ENCODE assay signal across 12 cellular contexts in genomic region chr3:156665296-156665695, GRCh38. TPM values are rescaled to one million over a fixed set of nuclear protein-coding genes. Genes with fewer than 3 reads are reported as not detected.
DNase-seq lines count a peak whose midpoint lies in the region; TF ChIP-seq lines count a peak whose summit lies in the region.
"Had no signal": no experiment of that assay in that cellular context is flagged by ENCODE, and none has a peak within 500 bp of the region (broad histone marks: within the 10 kb centered on the region; RNA-seq: fewer than 3 reads in every experiment).

No MANE protein-coding gene starts in this region.

- 39 to 80% (median 49%) methylated on average over 2 of the region's 2 CpGs for WGBS in spleen, 5 donors
- WGBS in suprapubic skin, result 63% methylated on average over 2 of the region's 2 CpGs

- CTCF ChIA-PET in activated CD4-positive, alpha-beta T cell treated with anti-CD3 and anti-CD28 coated beads, Interleukin-2, amount 10 ng/mL, durations not matched to agents 7 days and 5 days (lab: Charles Lee), result interaction anchor here (0.5 to 5.1 kb wide), 6 partner anchors 9 to 60 kb away, joined by 3 to 28 read pairs (median 4); partner anchors contain the start of gene TIPARP

- H3K27ac Mint-ChIP-seq in activated CD4-positive, alpha-beta T cell treated with anti-CD3 and anti-CD28 coated beads, Interleukin-2, amount 10 ng/mL, durations not matched to agents 7 days and 5 days, result peak overlapping the region; percentile 93

- H3K9me3 ChIP-seq in spleen, result no peaks in the 10 kb centered on the region
- no peaks in the 10 kb centered on the region for H3K9me3 ChIP-seq in suprapubic skin
- H3K9me3 ChIP-seq: right atrium auricular region had no signal

- no peaks in the 10 kb centered on the region for H3K27me3 Mint-ChIP-seq in activated CD4-positive, alpha-beta T cell treated with anti-CD3 and anti-CD28 coated beads, Interleukin-2, amount 10 ng/mL, durations not matched to agents 7 days and 5 days

- H3K4me3 ChIP-seq in spleen (no peak overlapping the region), suprapubic skin (no peak overlapping the region)
- H3K4me3 ChIP-seq: right atrium auricular region had no signal

- no peak for TF ChIP-seq CTCF in spleen (IDR thresholded peaks at IDR 0.05 in 8 of 11, conservative IDR thresholded peaks at IDR 0.05 in 3 of 11)
- TF ChIP-seq CTCF in suprapubic skin (IDR thresholded peaks at IDR 0.05), result no peak

- intact Hi-C loops in spleen (cut with DNase I; ENCODE audit: low total_unique reads), result no loop called here

- H3K4me1 ChIP-seq in spleen, result peaks cover 6 to 84% (median 47%) of the 10 kb centered on the region in 6 donors
- peaks cover 16% of the 10 kb centered on the region for H3K4me1 ChIP-seq in suprapubic skin
- H3K4me1 ChIP-seq: right atrium auricular region had no signal

- TF ChIP-seq POLR2A in spleen (IDR thresholded peaks at IDR 0.05) (no peak), suprapubic skin (IDR thresholded peaks at IDR 0.05) (no peak)

- no peak for DNase-seq in activated CD4-positive, alpha-beta T cell treated with anti-CD3 and anti-CD28 coated beads, Interleukin-2, amount 10 ng/mL, durations not matched to agents 7 days and 5 days
- DNase-seq in activated CD4-positive, alpha-beta T cell treated with anti-CD3 and anti-CD28 coated beads, Interleukin-2, amount 50 U/mL, for 1 hour, result no peak
- DNase-seq in HS-5 (ENCODE audit: low read depth), result peak; percentile 82
- peak; percentile 57 for DNase-seq in brain pericyte (ENCODE audit: low read depth, low spot score)
- no peak for DNase-seq in spleen
- no peak for DNase-seq in GOT3 (lab: John Stamatoyannopoulos, UW)
- no peak for DNase-seq in midbrain (lab: John Stamatoyannopoulos, UW)
- no peak for DNase-seq in suprapubic skin (ENCODE audit: low spot score in 2 of 2)
- DNase-seq: effector CD8-positive, alpha-beta T cell; kidney; NCI-H1092 treated with DMSO at 0.1 percent for 48 hours had no signal

- H3K36me3 ChIP-seq in spleen (no peaks in the 10 kb centered on the region), suprapubic skin (no peaks in the 10 kb centered on the region)
- H3K36me3 ChIP-seq: right atrium auricular region had no signal

- no peaks in the 10 kb centered on the region for H3K27me3 ChIP-seq in spleen (replicated peaks in 1 of 7)
- no peaks in the 10 kb centered on the region for H3K27me3 ChIP-seq in suprapubic skin
- H3K27me3 ChIP-seq: right atrium auricular region had no signal

- H3K4me3 Mint-ChIP-seq in activated CD4-positive, alpha-beta T cell treated with anti-CD3 and anti-CD28 coated beads, Interleukin-2, amount 10 ng/mL, durations not matched to agents 7 days and 5 days, result peak overlapping the region; percentile 46

- POLR2A ChIA-PET in activated CD4-positive, alpha-beta T cell treated with anti-CD3 and anti-CD28 coated beads, Interleukin-2, amount 10 ng/mL, durations not matched to agents 7 days and 5 days (lab: Charles Lee), result interaction anchor here (0.6 to 0.8 kb wide), 2 partner anchors 9 to 10 kb away, joined by 4 read pairs; no protein-coding TSS in a partner anchor

- peaks cover 80% of the 10 kb centered on the region for H3K4me1 Mint-ChIP-seq in activated CD4-positive, alpha-beta T cell treated with anti-CD3 and anti-CD28 coated beads, Interleukin-2, amount 10 ng/mL, durations not matched to agents 7 days and 5 days

- H3K36me3 Mint-ChIP-seq in activated CD4-positive, alpha-beta T cell treated with anti-CD3 and anti-CD28 coated beads, Interleukin-2, amount 10 ng/mL, durations not matched to agents 7 days and 5 days (ENCODE audit: low read depth), result peaks cover 21% of the 10 kb centered on the region

- no peak for TF ChIP-seq EP300 in suprapubic skin (IDR thresholded peaks at IDR 0.05)

- peaks cover 7% of the 10 kb centered on the region for H3K9me3 Mint-ChIP-seq in activated CD4-positive, alpha-beta T cell treated with anti-CD3 and anti-CD28 coated beads, Interleukin-2, amount 10 ng/mL, durations not matched to agents 7 days and 5 days

- H3K27ac ChIP-seq in spleen (peak overlapping the region in 6 of 8 donors; percentile 40 to 78 (median 64)), suprapubic skin (no peak overlapping the region)
- H3K27ac ChIP-seq: right atrium auricular region had no signal

RNA-seq across cellular contexts. Expression of gene TIPARP, which starts 9.1 kb away (rescaled TPM):
- 10 to 100 TPM; 58.0 to 66.0 TPM for total RNA-seq in activated CD4-positive, alpha-beta T cell treated with anti-CD3 and anti-CD28 coated beads, Interleukin-2, amount 10 ng/mL, durations not matched to agents 7 days and 5 days
- 10 to 100 TPM; 18.9 to 39.8 (median 29.7) TPM for total RNA-seq in spleen
- polyA plus RNA-seq in spleen, result 1 to 10 TPM; 4.5 to 8.2 (median 7.3) TPM
- total RNA-seq in suprapubic skin, result 100 to 1,000 TPM in 3 of 4 donors, 10 to 100 TPM in 1; 85.5 to 152 (median 140) TPM

Comparison
In these comparisons a context has a peak if more than half of its experiments do, and no peak if none do; other contexts are left out.
1. DNase-seq: peak in HS-5 (single experiment) and brain pericyte (single experiment); none in activated CD4-positive, alpha-beta T cell treated with anti-CD3 and anti-CD28 coated beads, Interleukin-2, amount 10 ng/mL, durations not matched to agents 7 days and 5 days (single experiment), activated CD4-positive, alpha-beta T cell treated with anti-CD3 and anti-CD28 coated beads, Interleukin-2, amount 50 U/mL, for 1 hour (single experiment), spleen (single experiment), GOT3 (single experiment), midbrain (single experiment) and suprapubic skin (0 of 2).